ENCODE assay signal across 12 cellular contexts in the genomic region with DNA sequence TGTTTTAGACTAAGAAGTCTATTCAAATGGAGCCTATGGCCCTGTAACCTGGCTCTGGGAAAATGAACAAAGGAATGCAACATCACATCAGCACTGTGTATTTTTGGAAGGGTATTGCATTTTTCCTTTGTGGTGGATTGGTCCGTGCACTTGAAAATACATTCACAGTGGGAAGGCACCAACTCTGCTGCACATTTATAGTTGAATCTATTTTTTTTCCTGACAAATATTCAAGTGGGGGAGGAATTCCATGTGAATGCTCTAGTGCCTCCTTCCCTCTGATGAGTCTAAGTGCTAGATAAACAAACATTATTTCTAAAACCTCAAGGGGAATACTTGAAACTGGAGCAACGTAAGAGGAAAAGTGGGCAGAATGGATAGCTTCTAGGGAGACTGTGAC.
DNase-seq lines count a peak whose midpoint lies in the region; ATAC-seq lines count a peak whose summit lies in the region.
"Had no signal": no experiment of that assay in that cellular context is flagged by ENCODE, and none has a peak within 500 bp of the region (broad histone marks: within the 10 kb centered on the region; RNA-seq: fewer than 3 reads in every experiment).

No MANE protein-coding gene starts in this region.

- H3K36me3 Mint-ChIP-seq in activated naive CD4-positive, alpha-beta T cell treated with anti-CD3 and anti-CD28 coated beads for 36 hours (ENCODE audit: low read depth), result no peaks in the 10 kb centered on the region

- no peak overlapping the region for H3K27ac Mint-ChIP-seq in activated naive CD4-positive, alpha-beta T cell treated with anti-CD3 and anti-CD28 coated beads for 36 hours
- H3K27ac Mint-ChIP-seq: T-helper 1 cell treated with Interleukin-12 subunit alpha and Interleukin-12 subunit beta and Interleukin-4 antibody, amounts not matched to agents 30 μg/mL and 1 μg/mL, for 36 hours had no signal

- peak; percentile 36 for DNase-seq in DMS53 treated with DMSO at 0.1 percent for 48 hours (lab: John Stamatoyannopoulos, UW; ENCODE audit: unreplicated experiment)
- DNase-seq in NCI-H1417 treated with DMSO at 0.1 percent for 48 hours (lab: John Stamatoyannopoulos, UW), result peak; percentile 60
- DNase-seq in dedifferentiated amniotic fluid mesenchymal stem cell (ENCODE audit: extremely low spot score), result peak; percentile 65
- DNase-seq in renal cortical epithelial cell (ENCODE audit: low read depth), result peak; percentile 65
- no peak for DNase-seq in RPMI8226
- DNase-seq in activated naive CD4-positive, alpha-beta T cell treated with anti-CD3 and anti-CD28 coated beads for 36 hours, result no peak
- DNase-seq: activated CD8-positive, alpha-beta memory T cell treated with anti-CD3 and anti-CD28 coated beads, Interleukin-2, amount 50 U/mL, for 4 hours; cerebellar nuclear complex; NCI-H774 had no signal

- ATAC-seq in HG02973 (IDR thresholded peaks at IDR 0.05; ENCODE audit: unreplicated experiment) (no peak), HG02884 (IDR thresholded peaks at IDR 0.05; ENCODE audit: unreplicated experiment) (no peak)

- CTCF ChIA-PET in activated naive CD4-positive, alpha-beta T cell treated with anti-CD3 and anti-CD28 coated beads for 36 hours (lab: Charles Lee), result no interaction called here

- H3K27me3 Mint-ChIP-seq in activated naive CD4-positive, alpha-beta T cell treated with anti-CD3 and anti-CD28 coated beads for 36 hours (ENCODE audit: low read depth), result peaks cover 5% of the 10 kb centered on the region

- H3K4me1 Mint-ChIP-seq in activated naive CD4-positive, alpha-beta T cell treated with anti-CD3 and anti-CD28 coated beads for 36 hours (ENCODE audit: low read depth), result no peaks in the 10 kb centered on the region

- intact Hi-C loops in activated naive CD4-positive, alpha-beta T cell treated with anti-CD3 and anti-CD28 coated beads for 36 hours (cut with micrococcal nuclease), result loop anchor here (5.0 kb wide), 1 partner anchor 1539 kb away; no protein-coding TSS in a partner anchor

- no peaks in the 10 kb centered on the region for H3K9me3 Mint-ChIP-seq in activated naive CD4-positive, alpha-beta T cell treated with anti-CD3 and anti-CD28 coated beads for 36 hours
- H3K9me3 Mint-ChIP-seq: T-helper 1 cell treated with Interleukin-12 subunit alpha and Interleukin-12 subunit beta and Interleukin-4 antibody, amounts not matched to agents 30 μg/mL and 1 μg/mL, for 36 hours had no signal

- H3K4me3 Mint-ChIP-seq in activated naive CD4-positive, alpha-beta T cell treated with anti-CD3 and anti-CD28 coated beads for 36 hours, result no peak overlapping the region
- H3K4me3 Mint-ChIP-seq: T-helper 1 cell treated with Interleukin-12 subunit alpha and Interleukin-12 subunit beta and Interleukin-4 antibody, amounts not matched to agents 30 μg/mL and 1 μg/mL, for 36 hours had no signal

Comparison
In these comparisons a context has a peak if more than half of its experiments do, and no peak if none do; other contexts are left out.
1. DNase-seq: peak in DMS53 treated with DMSO at 0.1 percent for 48 hours (single experiment), NCI-H1417 treated with DMSO at 0.1 percent for 48 hours (single experiment), dedifferentiated amniotic fluid mesenchymal stem cell (single experiment) and renal cortical epithelial cell (single experiment); none in RPMI8226 (single experiment) and activated naive CD4-positive, alpha-beta T cell treated with anti-CD3 and anti-CD28 coated beads for 36 hours (single experiment).